ENCODE assay signal across 11 cellular contexts in the genomic region with DNA sequence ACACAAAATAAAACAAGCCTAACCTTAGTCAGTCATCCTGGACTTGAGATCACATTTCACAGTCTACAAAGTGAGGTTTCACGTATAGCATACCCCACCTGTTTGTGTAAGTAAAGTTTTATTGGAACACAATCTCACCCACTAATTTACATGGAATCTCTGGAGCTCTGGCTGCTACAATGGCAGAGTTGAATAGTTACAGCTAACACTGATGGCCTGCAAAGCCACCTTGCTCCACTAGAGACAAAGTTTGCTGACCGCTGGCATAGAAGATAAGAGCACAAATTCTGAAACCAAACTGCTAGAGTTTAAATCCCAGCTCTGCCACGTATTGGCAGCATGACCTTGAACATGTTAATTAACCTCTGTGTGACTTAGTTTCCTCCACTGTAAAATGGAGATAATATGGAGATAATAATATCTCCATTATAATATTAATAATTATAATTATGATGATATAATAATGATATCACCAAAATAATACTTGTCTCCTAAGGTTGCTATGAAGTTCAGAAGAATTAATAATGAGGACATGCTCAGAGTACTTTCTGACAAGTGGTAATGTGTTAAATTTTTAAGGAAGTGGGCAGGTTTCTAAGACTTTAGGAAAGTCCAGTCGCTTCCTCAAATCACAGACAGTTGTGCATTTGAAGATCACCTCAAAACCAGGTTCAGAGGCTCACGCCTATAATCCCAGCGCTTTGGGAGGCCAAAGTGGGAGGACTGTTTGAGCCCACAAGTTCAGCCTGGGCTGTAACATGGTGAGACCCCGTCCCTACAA.
DNase-seq lines count a peak whose midpoint lies in the region; ATAC-seq and TF ChIP-seq lines count a peak whose summit lies in the region.
"Had no signal": no experiment of that assay in that cellular context is flagged by ENCODE, and none has a peak within 500 bp of the region (broad histone marks: within the 10 kb centered on the region; RNA-seq: fewer than 3 reads in every experiment).

No MANE protein-coding gene starts in this region.

- DNase-seq in GM12864 (ENCODE audit: low read depth) (no peak), NOMO-1 treated with dmso at 0.1 percent for 144 hours (lab: John Stamatoyannopoulos, UW; ENCODE audit: unreplicated experiment) (peak; percentile 18), choroid plexus epithelial cell (ENCODE audit: low read depth) (peak; percentile 34), body of pancreas (no peak), NCI-H524 (lab: John Stamatoyannopoulos, UW) (no peak), uterus (no peak)
- DNase-seq: activated CD4-positive, CD25-positive, alpha-beta regulatory T cell; NCI-H524 treated with DMSO at 0.1 percent for 48 hours had no signal

- peak overlapping the region in 1 of 3 experiments; percentile 83 for H3K27ac Mint-ChIP-seq in nephron
- H3K27ac Mint-ChIP-seq: activated naive CD8-positive, alpha-beta T cell had no signal

- TF ChIP-seq POLR2A in body of pancreas (IDR thresholded peaks at IDR 0.05): no peak
- no peak for TF ChIP-seq POLR2A in uterus (IDR thresholded peaks at IDR 0.05)

- peaks cover 66% of the 10 kb centered on the region for H3K4me1 Mint-ChIP-seq in nephron

- H3K27ac ChIP-seq in body of pancreas (no peak overlapping the region), uterus (no peak overlapping the region)

- H3K36me3 ChIP-seq in body of pancreas (replicated peaks in 1 of 2; ENCODE audit: insufficient read depth in 1 of 2, low read depth in 2 of 2) (no peaks in the 10 kb centered on the region), uterus (no peaks in the 10 kb centered on the region)

- H3K4me3 ChIP-seq in GM12864 (ENCODE audit: low read depth, low read length): no peak overlapping the region
- no peak overlapping the region for H3K4me3 ChIP-seq in choroid plexus epithelial cell (ENCODE audit: low read depth, low read length)
- no peak overlapping the region for H3K4me3 ChIP-seq in body of pancreas
- no peak overlapping the region for H3K4me3 ChIP-seq in uterus

- TF ChIP-seq CTCF in GM12864 (IDR thresholded peaks at IDR 0.05; ENCODE audit: low read depth, low read length, missing control alignments) (peak; percentile 24), choroid plexus epithelial cell (conservative IDR thresholded peaks at IDR 0.05; ENCODE audit: low read depth, low read length) (peak; percentile 55), nephron (IDR thresholded peaks at IDR 0.05; ENCODE audit: unreplicated experiment in 3 of 3) (peak; percentile 16 to 35 (median 34)), body of pancreas (IDR thresholded peaks at IDR 0.05) (peak in 3 of 7 experiments; percentile 16 to 24 (median 22)), uterus (IDR thresholded peaks at IDR 0.05) (peak in 1 of 4 experiments; percentile 8)

- no peak overlapping the region for H3K4me3 Mint-ChIP-seq in nephron
- H3K4me3 Mint-ChIP-seq: activated naive CD8-positive, alpha-beta T cell had no signal

- H3K9me3 Mint-ChIP-seq in nephron: peaks cover 3% of the 10 kb centered on the region

- H3K9me3 ChIP-seq in body of pancreas (no peaks in the 10 kb centered on the region), uterus (no peaks in the 10 kb centered on the region)

- ATAC-seq in body of pancreas: no peak
- ATAC-seq in GM21515 (IDR thresholded peaks at IDR 0.05; ENCODE audit: unreplicated experiment): no peak

- intact Hi-C loops in body of pancreas (cut with DNase I) (no loop called here), uterus (cut with DNase I; ENCODE audit: low total_unique reads) (no loop called here)

- H3K27me3 ChIP-seq in body of pancreas: no peaks in the 10 kb centered on the region
- H3K27me3 ChIP-seq in uterus: no peaks in the 10 kb centered on the region

- 62 to 67% methylated on average over 7 of the region's 7 CpGs for WGBS in body of pancreas, 2 donors

- H3K27me3 Mint-ChIP-seq in nephron (ENCODE audit: low read depth): peaks cover 15% of the 10 kb centered on the region
- H3K27me3 Mint-ChIP-seq: activated naive CD8-positive, alpha-beta T cell had no signal

- H3K36me3 Mint-ChIP-seq in nephron (ENCODE audit: low read depth): no peaks in the 10 kb centered on the region
- H3K36me3 Mint-ChIP-seq: activated naive CD8-positive, alpha-beta T cell had no signal

- H3K4me1 ChIP-seq in body of pancreas: no peaks in the 10 kb centered on the region
- H3K4me1 ChIP-seq in uterus: peaks cover 0 to 7% of the 10 kb centered on the region in 2 donors

Comparison
In these comparisons a context has a peak if more than half of its experiments do, and no peak if none do; other contexts are left out.
1. DNase-seq: peak in NOMO-1 treated with dmso at 0.1 percent for 144 hours (single experiment) and choroid plexus epithelial cell (single experiment); none in GM12864 (single experiment), body of pancreas (0 of 4), NCI-H524 (0 of 2) and uterus (0 of 2).